In the genomic region with DNA sequence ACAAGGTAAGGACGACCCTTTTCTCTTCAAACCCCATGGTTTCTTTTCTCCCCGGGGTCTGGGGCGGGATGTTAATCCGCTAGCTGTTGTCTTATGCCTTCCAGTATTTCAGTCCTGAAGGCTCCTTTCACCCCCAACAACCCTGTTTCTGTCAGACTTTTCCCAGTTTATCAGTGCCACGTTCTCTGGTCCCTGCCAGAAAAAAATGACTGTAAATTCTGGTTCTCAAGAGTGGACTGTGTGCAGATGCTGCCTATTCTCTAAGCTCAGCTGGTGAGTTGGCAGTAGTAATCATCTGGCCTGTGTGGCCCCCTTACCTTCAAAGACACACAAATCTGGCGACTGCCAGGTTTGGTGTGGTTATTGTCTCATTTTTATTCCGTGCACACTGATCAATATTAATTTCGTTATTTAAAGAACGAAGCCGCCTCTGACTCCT, we compare ENCODE assay signal across 7 cellular contexts. TPM values are rescaled to one million over a fixed set of nuclear protein-coding genes. Genes with fewer than 3 reads are reported as not detected.
DNase-seq lines count a peak whose midpoint lies in the region; ATAC-seq, FAIRE-seq and TF ChIP-seq lines count a peak whose summit lies in the region.

No MANE protein-coding gene starts in this region.

- intact Hi-C loops in endothelial cell of umbilical vein (cut with micrococcal nuclease): loop anchor here (5.0 to 10.0 kb wide), 4 partner anchors 67 to 1185 kb away; partner anchors contain the start of gene UBR1

- H3K4me2 ChIP-seq in OCI-LY3 (ENCODE audit: low read length): peak overlapping the region; percentile 89
- peak overlapping the region; percentile 87 for H3K4me2 ChIP-seq in endothelial cell of umbilical vein (ENCODE audit: insufficient read depth, low read length)
- H3K4me2 ChIP-seq in trophoblast cell (ENCODE audit: low read length): peak overlapping the region; percentile 97

- H3K79me1 ChIP-seq in trophoblast cell (ENCODE audit: low read length): peaks cover 6% of the 10 kb centered on the region

- POLR2A ChIA-PET in endothelial cell of umbilical vein (lab: Charles Lee): no interaction called here

- WGBS in trophoblast cell (ENCODE audit: extremely low coverage, insufficient coverage, insufficient read length): no CpG with 5 or more reads among the region's 10 CpGs

- peak; percentile 3 for ATAC-seq in GM18870 (IDR thresholded peaks at IDR 0.05; ENCODE audit: unreplicated experiment)

- H4K91ac ChIP-seq in trophoblast cell (ENCODE audit: low read depth, low read length): no peak overlapping the region

- FAIRE-seq in endothelial cell of umbilical vein (lab: Jason Lieb, UNC): peak; percentile 47

- H3K36me3 ChIP-seq in OCI-LY3 (replicated peaks; ENCODE audit: low read depth, low read length) (peaks cover 6% of the 10 kb centered on the region), endothelial cell of umbilical vein (ENCODE audit: control insufficient read depth in 2 of 2, extremely low read depth in 1 of 2, insufficient read depth in 2 of 2, low read length in 2 of 2) (no peaks in the 10 kb centered on the region), trophoblast cell (ENCODE audit: control insufficient read depth in 1 of 2, insufficient read depth in 2 of 2, low read length in 2 of 2) (no peaks in the 10 kb centered on the region)

- H3K79me2 ChIP-seq in OCI-LY3 (ENCODE audit: low read length) (peaks cover 49% of the 10 kb centered on the region), endothelial cell of umbilical vein (ENCODE audit: control insufficient read depth, insufficient read depth, low read length) (peaks cover 16% of the 10 kb centered on the region), trophoblast cell (ENCODE audit: control insufficient read depth, insufficient read depth, low read length, poor library complexity) (peaks cover 6% of the 10 kb centered on the region)

- CTCF ChIA-PET in endothelial cell of umbilical vein (lab: Charles Lee): interaction anchor here (1.0 to 2.9 kb wide), 6 partner anchors 11 to 386 kb away, joined by 3 to 20 read pairs (median 6); partner anchors contain the start of gene CTDSPL2

- no peak overlapping the region for H2AK5ac ChIP-seq in trophoblast cell (ENCODE audit: low read length)

- H2BK12ac ChIP-seq in trophoblast cell (ENCODE audit: low read length): no peak overlapping the region

- H3K9ac ChIP-seq in OCI-LY3 (ENCODE audit: low read length) (peak overlapping the region; percentile 86), endothelial cell of umbilical vein (replicated peaks; ENCODE audit: extremely low read depth, insufficient read depth, low read length) (peak overlapping the region; percentile 94), trophoblast cell (ENCODE audit: low read length) (peak overlapping the region; percentile 93)

- no peaks in the 10 kb centered on the region for H3K9me1 ChIP-seq in endothelial cell of umbilical vein (replicated peaks; ENCODE audit: control insufficient read depth, extremely low read depth, insufficient read depth, low read length)

- peak overlapping the region; percentile 57 for H4K12ac ChIP-seq in trophoblast cell (ENCODE audit: low read depth, low read length)

- DNase-seq in endothelial cell of umbilical vein (ENCODE audit: low read depth, low spot score) (peak; percentile 37), trophoblast cell (no peak), dermis blood vessel endothelial cell (no peak), cerebellar nuclear complex (lab: John Stamatoyannopoulos, UW) (no peak), NOMO-1 treated with dmso at 0.1 percent for 144 hours (lab: John Stamatoyannopoulos, UW; ENCODE audit: unreplicated experiment) (no peak)

- H3K27me3 ChIP-seq in OCI-LY3 (ENCODE audit: low read depth, low read length) (no peaks in the 10 kb centered on the region), endothelial cell of umbilical vein (ENCODE audit: control insufficient read depth in 2 of 2, insufficient read depth in 2 of 2, low read length in 2 of 2) (no peaks in the 10 kb centered on the region), trophoblast cell (ENCODE audit: insufficient read depth, low read length) (no peaks in the 10 kb centered on the region)

- H3K4me1 ChIP-seq in OCI-LY3 (ENCODE audit: low read length) (peaks cover 19% of the 10 kb centered on the region), endothelial cell of umbilical vein (ENCODE audit: control insufficient read depth, extremely low read depth, insufficient read depth, low read length) (peaks cover 19% of the 10 kb centered on the region), trophoblast cell (ENCODE audit: control insufficient read depth in 1 of 2, insufficient read depth in 2 of 2, low read length in 2 of 2) (peaks cover 3% of the 10 kb centered on the region in 2 experiments)

- no peaks in the 10 kb centered on the region for H3K9me3 ChIP-seq in OCI-LY3 (ENCODE audit: insufficient read depth, low read length)
- H3K9me3 ChIP-seq in endothelial cell of umbilical vein (replicated peaks; ENCODE audit: control insufficient read depth, insufficient read depth, low read length): no peaks in the 10 kb centered on the region
- no peaks in the 10 kb centered on the region for H3K9me3 ChIP-seq in trophoblast cell (ENCODE audit: insufficient read depth, low read depth, low read length)

- peak overlapping the region; percentile 29 for H3K4ac ChIP-seq in trophoblast cell (ENCODE audit: low read depth, low read length)

- peak overlapping the region; percentile 87 for H3K27ac ChIP-seq in OCI-LY3 (ENCODE audit: low read length)
- peak overlapping the region; percentile 89 for H3K27ac ChIP-seq in endothelial cell of umbilical vein (ENCODE audit: insufficient read depth, low read depth, low read length)
- peak overlapping the region; percentile 43 for H3K27ac ChIP-seq in trophoblast cell (ENCODE audit: low read depth, low read length)

- no peak for TF ChIP-seq CTCF in OCI-LY3 (IDR thresholded peaks at IDR 0.05; ENCODE audit: low read depth, low read length)
- no peak for TF ChIP-seq CTCF in endothelial cell of umbilical vein (IDR thresholded peaks at IDR 0.05; ENCODE audit: extremely low read depth in 1 of 2, insufficient read depth in 1 of 2, low read depth in 1 of 2, low read length in 2 of 2)

- H4K8ac ChIP-seq in trophoblast cell (ENCODE audit: low read depth, low read length): peak overlapping the region; percentile 33

- no peak overlapping the region for H2BK120ac ChIP-seq in trophoblast cell (ENCODE audit: insufficient read depth, low read length, poor library complexity)

- H4K20me1 ChIP-seq in OCI-LY3 (ENCODE audit: insufficient read depth, low read length) (no peaks in the 10 kb centered on the region; the same call in 1 of the 2 replicates), endothelial cell of umbilical vein (replicated peaks; ENCODE audit: control insufficient read depth, extremely low read depth, insufficient read depth, low read length) (no peaks in the 10 kb centered on the region)

- H3K14ac ChIP-seq in trophoblast cell (ENCODE audit: low read length): peak overlapping the region; percentile 46

- H3K4me3 ChIP-seq in OCI-LY3 (ENCODE audit: low read length) (peak overlapping the region; percentile 81), endothelial cell of umbilical vein (replicated peaks in 1 of 3; ENCODE audit: insufficient read depth in 1 of 3, low read depth in 1 of 3, low read length in 3 of 3) (peak overlapping the region; percentile 81 to 97 (median 82)), trophoblast cell (ENCODE audit: low read depth, low read length) (peak overlapping the region; percentile 93)

- no TSS peak for BruUV-seq in endothelial cell of umbilical vein (replicated peaks; lab: Mats Ljungman, UMichigan)

- no peak overlapping the region for H2AFZ ChIP-seq in OCI-LY3 (ENCODE audit: low read depth, low read length)
- H2AFZ ChIP-seq in endothelial cell of umbilical vein (ENCODE audit: low read depth, low read length): peak overlapping the region; percentile 93
- peak overlapping the region; percentile 53 for H2AFZ ChIP-seq in trophoblast cell (ENCODE audit: insufficient read depth, low read length, poor library complexity)

- dilution Hi-C loops in endothelial cell of umbilical vein (cut with MboI; ENCODE audit: extremely low pct_ligation_motif_present, low sequenced_read_pairs): no loop called here

- H3K23ac ChIP-seq in trophoblast cell (ENCODE audit: low read length): peak overlapping the region; percentile 74

- TF ChIP-seq POLR2A in endothelial cell of umbilical vein (IDR thresholded peaks at IDR 0.05; ENCODE audit: low read depth, low read length): no peak

- peak overlapping the region; percentile 29 for H3K18ac ChIP-seq in trophoblast cell (ENCODE audit: low read length)

- H2BK5ac ChIP-seq in trophoblast cell (ENCODE audit: low read depth, low read length, poor library complexity): no peak overlapping the region

TF ChIP-seq in endothelial cell of umbilical vein, 7 proteins besides CTCF, POLR2A, EP300 and RAD21:
- no peak for TF ChIP-seq GATA2 (IDR thresholded peaks at IDR 0.05; ENCODE audit: insufficient read depth, insufficient read length, low read depth, low read length)
- no peak for TF ChIP-seq EZH2 (IDR thresholded peaks at IDR 0.05; ENCODE audit: borderline replicate concordance, low read depth, low read length, severe bottlenecking)
- TF ChIP-seq POLR2AphosphoS5 (IDR thresholded peaks at IDR 0.05; ENCODE audit: insufficient read depth, low read depth, low read length): no peak

RNA-seq across cellular contexts. Expression of gene GOLM2, which starts 0.9 kb away (rescaled TPM):
- 50.0 and 51.6 TPM in 2 replicates for total RNA-seq in endothelial cell of umbilical vein
- 11.8 and 13.6 TPM in 2 replicates for polyA plus RNA-seq in endothelial cell of umbilical vein
- polyA plus RNA-seq in endothelial cell of umbilical vein (2011; cell fraction: cytosol; rRNA removed): 16.9 and 17.2 TPM in 2 replicates
- 9.6 and 11.9 TPM in 2 replicates for polyA plus RNA-seq in endothelial cell of umbilical vein (2011; cell fraction: nucleus; rRNA removed)
- polyA plus RNA-seq in endothelial cell of umbilical vein (2012): 26.4 and 34.5 TPM in 2 replicates
- 17.6 and 17.7 TPM in 2 replicates for polyA minus RNA-seq in endothelial cell of umbilical vein
- polyA minus RNA-seq in endothelial cell of umbilical vein (2011; cell fraction: cytosol; rRNA and poly(A)+ RNA removed): 24.5 TPM
- polyA minus RNA-seq in endothelial cell of umbilical vein (2011; cell fraction: nucleus; rRNA and poly(A)+ RNA removed): 12.4 and 16.8 TPM in 2 replicates
- 37.6 and 38.4 TPM in 2 replicates for polyA plus RNA-seq in trophoblast cell (2013)
- total RNA-seq in dermis blood vessel endothelial cell: 72.5 and 78.1 TPM in 2 replicates
